Comparison of ENCODE assay signal across 25 cellular contexts in the genomic region with DNA sequence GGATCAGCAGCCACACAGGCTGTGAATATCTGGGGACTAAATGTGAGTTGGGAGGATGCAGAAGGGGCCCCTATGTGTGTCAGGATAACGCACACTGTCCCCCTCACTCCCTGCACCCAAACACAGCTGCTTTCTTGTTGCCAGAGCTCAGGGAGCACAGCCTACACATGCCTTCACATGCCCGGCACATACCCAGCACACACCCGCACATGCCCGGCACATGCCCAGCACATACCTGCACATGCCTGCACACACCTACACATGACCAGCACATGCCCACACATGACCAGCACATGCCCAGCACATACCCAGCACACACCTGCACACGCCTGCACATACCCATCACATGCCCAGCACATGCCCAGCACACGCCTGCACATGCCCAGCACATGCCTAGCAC.
DNase-seq lines count a peak whose midpoint lies in the region; ATAC-seq and TF ChIP-seq lines count a peak whose summit lies in the region.
"Had no signal": no experiment of that assay in that cellular context is flagged by ENCODE, and none has a peak within 500 bp of the region (broad histone marks: within the 10 kb centered on the region; RNA-seq: fewer than 3 reads in every experiment).

No MANE protein-coding gene starts in this region.

- H2AFZ ChIP-seq in GM23338, result no peak overlapping the region

- no peak for DNase-seq in GM23338 (ENCODE audit: low spot score)
- DNase-seq in chondrocyte (ENCODE audit: low spot score), result peak; percentile 59
- DNase-seq in omental fat pad (ENCODE audit: low spot score), result no peak
- no peak for DNase-seq in cerebellar nuclear complex (lab: John Stamatoyannopoulos, UW)
- no peak for DNase-seq in HCEC 1CT
- DNase-seq in T-helper 9 cell, result no peak
- no peak for DNase-seq in NCI-H345 (lab: John Stamatoyannopoulos, UW)
- DNase-seq: effector CD8-positive, alpha-beta T cell; EL; erythroblast; foreskin keratinocyte; heart right ventricle; HFFc6; NCI-H1105 treated with DMSO at 0.1 percent for 48 hours; NCI-H2029 treated with DMSO at 0.1 percent for 48 hours; NCI-H226; nucleus accumbens; retina; SHP77 treated with DMSO at 0.1 percent for 48 hours; stimulated activated naive CD8-positive, alpha-beta T cell treated with anti-CD3 and anti-CD28 coated beads, Interleukin-15, Interleukin-2, amounts not matched to agents 100 U/mL and 50 U/mL, for 24 hours; SW 1271 had no signal

- no peaks in the 10 kb centered on the region for H3K9me3 ChIP-seq in HEK293 (ENCODE audit: control insufficient read depth, insufficient read depth, low read depth, low read length)
- H3K9me3 ChIP-seq: heart right ventricle, tibial artery had no signal

- H3K27me3 ChIP-seq in GM23338 (ENCODE audit: insufficient read depth), result no peaks in the 10 kb centered on the region
- H3K27me3 ChIP-seq: foreskin keratinocyte had no signal

- no peaks in the 10 kb centered on the region for H4K20me1 ChIP-seq in GM23338 (replicated peaks; ENCODE audit: insufficient read depth)

- H3K27me3 Mint-ChIP-seq in GM23338 (ENCODE audit: insufficient read depth, low read depth, poor library complexity), result no peaks in the 10 kb centered on the region
- peaks cover 8% of the 10 kb centered on the region for H3K27me3 Mint-ChIP-seq in chondrocyte (ENCODE audit: low read depth)
- H3K27me3 Mint-ChIP-seq: activated naive CD8-positive, alpha-beta T cell had no signal

- H3K36me3 ChIP-seq in GM23338 (ENCODE audit: insufficient read depth) (no peaks in the 10 kb centered on the region), HEK293 (ENCODE audit: control insufficient read depth in 2 of 2, insufficient read depth in 1 of 2, low read length in 2 of 2) (no peaks in the 10 kb centered on the region)
- H3K36me3 ChIP-seq: tibial artery had no signal

- CTCF ChIA-PET in HEK293 (lab: Yijun Ruan, JAX), result interaction anchor here (0.7 kb wide), 1 partner anchor 24 kb away, joined by 3 read pairs; no protein-coding TSS in a partner anchor

- H3K4me1 ChIP-seq in GM23338 (ENCODE audit: insufficient read depth) (no peaks in the 10 kb centered on the region), HEK293 (ENCODE audit: control insufficient read depth, insufficient read depth, low read length) (no peaks in the 10 kb centered on the region)
- H3K4me1 ChIP-seq: foreskin keratinocyte, tibial artery had no signal

- no peaks in the 10 kb centered on the region for H3F3A ChIP-seq in GM23338 (replicated peaks; ENCODE audit: low read depth)

- H3K9me3 Mint-ChIP-seq in GM23338 (no peaks in the 10 kb centered on the region; the same call in 2 of the 3 replicates), chondrocyte (ENCODE audit: low read depth) (peaks cover 6% of the 10 kb centered on the region)
- H3K9me3 Mint-ChIP-seq: HFFc6 had no signal

- TF ChIP-seq CTCF in GM23338 (conservative IDR thresholded peaks at IDR 0.05; ENCODE audit: low read depth in 2 of 2), result no peak
- no peak for TF ChIP-seq CTCF in HEK293 (tag by site-specific recombination; IDR thresholded peaks at IDR 0.05)
- no peak for TF ChIP-seq CTCF in chondrocyte (IDR thresholded peaks at IDR 0.05)
- TF ChIP-seq CTCF in omental fat pad (IDR thresholded peaks at IDR 0.05), result no peak

- H3K4me2 ChIP-seq in GM23338, result no peak overlapping the region

- no peak overlapping the region for H3K4me3 Mint-ChIP-seq in GM23338
- no peak overlapping the region for H3K4me3 Mint-ChIP-seq in chondrocyte (ENCODE audit: unreplicated experiment)
- H3K4me3 Mint-ChIP-seq: activated naive CD8-positive, alpha-beta T cell; HFFc6 had no signal

- POLR2A ChIA-PET in HEK293 (lab: Yijun Ruan, JAX), result no interaction called here

- no peaks in the 10 kb centered on the region for H3K36me3 Mint-ChIP-seq in GM23338 (ENCODE audit: low read depth)
- H3K36me3 Mint-ChIP-seq in chondrocyte (ENCODE audit: low read depth), result no peaks in the 10 kb centered on the region
- H3K36me3 Mint-ChIP-seq: activated naive CD8-positive, alpha-beta T cell had no signal

- H3K4me1 Mint-ChIP-seq in GM23338, result no peaks in the 10 kb centered on the region
- no peaks in the 10 kb centered on the region for H3K4me1 Mint-ChIP-seq in chondrocyte (ENCODE audit: low read depth)

- no peaks in the 10 kb centered on the region for H3K79me2 ChIP-seq in GM23338 (replicated peaks; ENCODE audit: insufficient read depth)

- H3K27ac Mint-ChIP-seq in GM23338 (peak overlapping the region; percentile 39), chondrocyte (ENCODE audit: unreplicated experiment) (no peak overlapping the region)
- H3K27ac Mint-ChIP-seq: activated naive CD8-positive, alpha-beta T cell; HFFc6 had no signal

- H3K27ac ChIP-seq in GM23338 (ENCODE audit: low read depth) (no peak overlapping the region), HEK293 (ENCODE audit: extremely low read depth, low read depth, low read length) (0 out of 2 replicates have a peak overlapping the region, but pooled peaks have one; percentile 12)
- H3K27ac ChIP-seq: C4-2B, foreskin keratinocyte, heart right ventricle, tibial artery had no signal

- ATAC-seq in GM23338 (no peak), omental fat pad (ENCODE audit: low FRiP score) (peak; percentile 29)
- ATAC-seq: foreskin keratinocyte; stimulated activated naive CD8-positive, alpha-beta T cell treated with anti-CD3 and anti-CD28 coated beads, Interleukin-15, Interleukin-2, amounts not matched to agents 100 U/mL and 50 U/mL, for 24 hours had no signal

- H3K4me3 ChIP-seq in GM23338, result no peak overlapping the region
- H3K4me3 ChIP-seq in HEK293 (ENCODE audit: low read depth, low read length), result no peak overlapping the region
- H3K4me3 ChIP-seq: heart right ventricle, tibial artery had no signal

- no peaks in the 10 kb centered on the region for H3K9me2 ChIP-seq in GM23338 (ENCODE audit: insufficient read depth)

TF ChIP-seq in HEK293, 187 proteins besides CTCF, POLR2A, EP300 and RAD21:
- TF ChIP-seq ZBTB21 (tag by site-specific recombination; IDR thresholded peaks at IDR 0.05), result no peak
